ENCODE assay signal across 10 cellular contexts in genomic region chr6:42103753-42104094, GRCh38. TPM values are rescaled to one million over a fixed set of nuclear protein-coding genes. Genes with fewer than 3 reads are reported as not detected.
DNase-seq lines count a peak whose midpoint lies in the region; TF ChIP-seq lines count a peak whose summit lies in the region.
"Had no signal": no experiment of that assay in that cellular context is flagged by ENCODE, and none has a peak within 500 bp of the region (broad histone marks: within the 10 kb centered on the region; RNA-seq: fewer than 3 reads in every experiment).

No MANE protein-coding gene starts in this region.

- no peaks in the 10 kb centered on the region for H3K9me3 Mint-ChIP-seq in activated naive CD8-positive, alpha-beta T cell treated with anti-CD3 and anti-CD28 coated beads for 36 hours
- H3K9me3 Mint-ChIP-seq in mesothelial cell of epicardium, result no peaks in the 10 kb centered on the region

- no peak for TF ChIP-seq CTCF in mesothelial cell of epicardium (IDR thresholded peaks at IDR 0.05; ENCODE audit: unreplicated experiment)

- H3K27me3 ChIP-seq in BLaER1 (peaks cover 38% of the 10 kb centered on the region), H7 (ENCODE audit: control insufficient read depth, insufficient read depth, low read length) (peaks cover 3% of the 10 kb centered on the region; the same call in 1 of the 2 replicates)
- H3K27me3 ChIP-seq: body of pancreas had no signal

- no peaks in the 10 kb centered on the region for H4K20me1 ChIP-seq in BLaER1

- H3K36me3 ChIP-seq in BLaER1, result no peaks in the 10 kb centered on the region
- peaks cover 7% of the 10 kb centered on the region for H3K36me3 ChIP-seq in H7 (replicated peaks; ENCODE audit: control insufficient read depth, insufficient read depth, low read length)

- peak overlapping the region; percentile 80; the same call in 1 of the 2 replicates for H3K9ac ChIP-seq in BLaER1

- H3K27ac ChIP-seq in BLaER1, result no peak overlapping the region
- H3K27ac ChIP-seq: body of pancreas had no signal

- H3K9me3 ChIP-seq in BLaER1, result no peaks in the 10 kb centered on the region
- H3K9me3 ChIP-seq: body of pancreas had no signal

- DNase-seq in H7, result peak; percentile 52
- no peak for DNase-seq in activated naive CD8-positive, alpha-beta T cell treated with anti-CD3 and anti-CD28 coated beads for 36 hours
- no peak for DNase-seq in mesothelial cell of epicardium (ENCODE audit: low spot score in 2 of 2, unreplicated experiment in 2 of 2)
- DNase-seq in NCI-H226, result no peak
- DNase-seq in SW480 (ENCODE audit: low spot score), result no peak
- DNase-seq in SW 1271 (lab: John Stamatoyannopoulos, UW), result no peak
- DNase-seq in DMS153 treated with DMSO at 0.1 percent for 48 hours (lab: John Stamatoyannopoulos, UW; ENCODE audit: unreplicated experiment), result no peak
- DNase-seq: NCI-H774 had no signal

- H3K4me3 ChIP-seq in BLaER1 (peak overlapping the region; percentile 69), H7 (ENCODE audit: insufficient read depth, low read depth, low read length) (peak overlapping the region; percentile 51)
- H3K4me3 ChIP-seq: body of pancreas had no signal

- no peaks in the 10 kb centered on the region for H3K27me3 Mint-ChIP-seq in activated naive CD8-positive, alpha-beta T cell treated with anti-CD3 and anti-CD28 coated beads for 36 hours
- no peaks in the 10 kb centered on the region for H3K27me3 Mint-ChIP-seq in mesothelial cell of epicardium (ENCODE audit: low read depth)

- H3K36me3 Mint-ChIP-seq in activated naive CD8-positive, alpha-beta T cell treated with anti-CD3 and anti-CD28 coated beads for 36 hours, result no peaks in the 10 kb centered on the region
- H3K36me3 Mint-ChIP-seq in mesothelial cell of epicardium, result peaks cover 24% of the 10 kb centered on the region

- H3K4me3 Mint-ChIP-seq in activated naive CD8-positive, alpha-beta T cell treated with anti-CD3 and anti-CD28 coated beads for 36 hours, result peak overlapping the region; percentile 75
- H3K4me3 Mint-ChIP-seq in mesothelial cell of epicardium, result peak overlapping the region; percentile 56

- H3K4me1 ChIP-seq in BLaER1, result peaks cover 21% of the 10 kb centered on the region

- peaks cover 22% of the 10 kb centered on the region for H3K4me1 Mint-ChIP-seq in activated naive CD8-positive, alpha-beta T cell treated with anti-CD3 and anti-CD28 coated beads for 36 hours
- peaks cover 33% of the 10 kb centered on the region for H3K4me1 Mint-ChIP-seq in mesothelial cell of epicardium

- H3K4me2 ChIP-seq in BLaER1, result peak overlapping the region; percentile 85

- H3K27ac Mint-ChIP-seq in activated naive CD8-positive, alpha-beta T cell treated with anti-CD3 and anti-CD28 coated beads for 36 hours, result peak overlapping the region; percentile 79
- peak overlapping the region; percentile 50 for H3K27ac Mint-ChIP-seq in mesothelial cell of epicardium

RNA-seq across cellular contexts. Expression of gene C6orf132, which starts 38.7 kb away (rescaled TPM):
- 4.7 and 11.3 TPM in 2 replicates for total RNA-seq in H7 (2014; rRNA removed; shearing (Covaris generic))
- under 1 TPM; 0.18 to 0.19 TPM for total RNA-seq in activated naive CD8-positive, alpha-beta T cell treated with anti-CD3 and anti-CD28 coated beads for 36 hours
- 22.4 to 23.9 TPM (median 22.5 TPM) in 3 replicates for total RNA-seq in mesothelial cell of epicardium

RNA-seq across cellular contexts. Expression of gene TAF8, which starts 53.4 kb away (rescaled TPM):
- 8.7 and 13.9 TPM in 2 replicates for total RNA-seq in H7 (2014; rRNA removed; shearing (Covaris generic))
- total RNA-seq in activated naive CD8-positive, alpha-beta T cell treated with anti-CD3 and anti-CD28 coated beads for 36 hours, result 10 to 100 TPM; 40.4 to 45.1 TPM
- 32.1 to 38.9 TPM (median 36.5 TPM) in 3 replicates for total RNA-seq in mesothelial cell of epicardium
